13 cellular contexts compared by ENCODE assay signal in the genomic region with DNA sequence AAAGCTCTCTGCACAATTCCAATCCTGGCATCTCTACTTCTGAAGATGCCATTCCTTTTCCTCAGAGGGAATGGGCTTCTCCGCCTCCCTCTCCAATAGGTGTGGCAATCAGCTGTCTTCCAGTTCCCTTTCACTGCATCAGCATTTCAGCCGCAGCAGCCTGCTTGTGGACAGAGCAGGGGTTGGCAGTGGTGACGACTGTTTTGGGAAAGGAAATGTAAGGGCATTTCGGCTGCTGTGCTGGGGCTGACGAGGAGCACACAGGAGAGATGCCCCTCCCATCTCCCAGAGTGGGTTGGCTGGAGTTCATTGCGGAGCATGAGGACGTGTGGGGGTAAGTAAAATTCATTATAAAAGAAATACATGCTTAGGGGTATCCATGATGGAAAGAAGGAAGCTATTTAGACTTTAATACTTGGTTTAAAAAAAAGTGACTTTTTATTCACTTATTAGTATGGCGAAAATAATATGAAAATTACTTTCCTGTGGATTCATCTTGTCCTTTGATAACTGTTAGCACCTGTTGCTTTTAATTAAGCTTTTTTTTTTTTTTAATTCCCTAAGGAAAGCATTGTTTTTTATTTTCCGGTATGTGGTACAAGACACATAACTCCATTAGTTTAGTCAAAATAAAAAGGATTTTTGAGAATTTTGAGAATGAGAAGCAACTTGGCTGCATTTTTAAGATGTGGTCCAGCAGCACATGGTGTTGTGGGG. TPM values are rescaled to one million over a fixed set of nuclear protein-coding genes. Genes with fewer than 3 reads are reported as not detected.
DNase-seq lines count a peak whose midpoint lies in the region; ATAC-seq lines count a peak whose summit lies in the region.
"Had no signal": no experiment of that assay in that cellular context is flagged by ENCODE, and none has a peak within 500 bp of the region (broad histone marks: within the 10 kb centered on the region; RNA-seq: fewer than 3 reads in every experiment).

A gene with protein sequence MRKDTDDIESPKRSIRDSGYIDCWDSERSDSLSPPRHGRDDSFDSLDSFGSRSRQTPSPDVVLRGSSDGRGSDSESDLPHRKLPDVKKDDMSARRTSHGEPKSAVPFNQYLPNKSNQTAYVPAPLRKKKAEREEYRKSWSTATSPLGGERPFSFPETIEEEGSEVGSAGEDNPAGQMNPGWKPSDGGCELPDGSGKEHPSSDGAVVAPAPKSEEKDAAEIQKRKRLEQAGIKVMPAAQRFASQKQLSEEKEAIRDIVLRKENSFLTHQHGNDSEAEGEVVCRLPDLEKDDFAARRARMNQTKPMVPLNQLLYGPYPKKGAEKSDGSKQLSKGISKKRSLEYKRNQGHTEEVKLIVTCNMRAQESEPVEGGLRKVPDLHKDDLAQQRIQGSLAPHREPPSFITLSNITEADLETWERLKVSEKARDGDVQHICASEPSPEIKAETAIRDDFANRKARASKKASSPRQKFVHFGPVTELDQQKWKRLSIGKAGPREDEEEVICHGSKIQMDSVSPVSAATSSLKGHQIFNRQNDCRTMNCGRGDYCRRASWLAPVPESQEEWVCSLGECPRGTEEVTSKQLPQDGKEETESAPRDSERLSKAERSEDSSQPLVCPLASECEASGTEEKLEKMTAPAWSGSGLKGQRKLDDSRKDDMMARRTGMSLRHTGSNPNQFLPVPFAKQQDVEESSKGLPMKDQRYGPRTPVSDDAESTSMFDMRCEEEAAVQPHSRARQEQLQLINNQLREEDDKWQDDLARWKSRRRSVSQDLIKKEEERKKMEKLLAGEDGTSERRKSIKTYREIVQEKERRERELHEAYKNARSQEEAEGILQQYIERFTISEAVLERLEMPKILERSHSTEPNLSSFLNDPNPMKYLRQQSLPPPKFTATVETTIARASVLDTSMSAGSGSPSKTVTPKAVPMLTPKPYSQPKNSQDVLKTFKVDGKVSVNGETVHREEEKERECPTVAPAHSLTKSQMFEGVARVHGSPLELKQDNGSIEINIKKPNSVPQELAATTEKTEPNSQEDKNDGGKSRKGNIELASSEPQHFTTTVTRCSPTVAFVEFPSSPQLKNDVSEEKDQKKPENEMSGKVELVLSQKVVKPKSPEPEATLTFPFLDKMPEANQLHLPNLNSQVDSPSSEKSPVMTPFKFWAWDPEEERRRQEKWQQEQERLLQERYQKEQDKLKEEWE (N-terminal part only) (plus strand): TSS at position 141 of the 717 bp plus-strand sequence. CDS start 67,839 bp downstream, outside the sequence.

- H3K9me3 ChIP-seq in skeletal muscle satellite cell (replicated peaks; ENCODE audit: low read length): no peaks in the 10 kb centered on the region
- H3K9me3 ChIP-seq: colonic mucosa, neutrophil had no signal

- ATAC-seq in GM18870 (IDR thresholded peaks at IDR 0.05; ENCODE audit: unreplicated experiment): no peak
- ATAC-seq in HG03469 (IDR thresholded peaks at IDR 0.05; ENCODE audit: unreplicated experiment): no peak
- no peak for ATAC-seq in GM18858 (IDR thresholded peaks at IDR 0.05; ENCODE audit: unreplicated experiment)

- H3K36me3 ChIP-seq in skeletal muscle satellite cell (ENCODE audit: insufficient read depth, low read length): no peaks in the 10 kb centered on the region
- H3K36me3 ChIP-seq: colonic mucosa, neutrophil had no signal

- H3K27me3 ChIP-seq in skeletal muscle satellite cell (ENCODE audit: control insufficient read depth, insufficient read depth, low read length): peaks cover 27% of the 10 kb centered on the region
- H3K27me3 ChIP-seq: colonic mucosa had no signal

- H3K4me2 ChIP-seq in skeletal muscle satellite cell (ENCODE audit: low read length): peak within 1 kb of the TSS; percentile 4

- peak within 1 kb of the TSS; percentile 79 for H3K27ac ChIP-seq in caudate nucleus (ENCODE audit: low read depth, low read length)
- H3K27ac ChIP-seq: colonic mucosa, neutrophil had no signal

- H3K4me1 ChIP-seq in skeletal muscle satellite cell (ENCODE audit: control insufficient read depth, insufficient read depth, low read length): peaks cover 9% of the 10 kb centered on the region
- H3K4me1 ChIP-seq: colonic mucosa had no signal

- DNase-seq in GM03348 (ENCODE audit: low spot score) (peak; percentile 52), caudate nucleus (lab: John Stamatoyannopoulos, UW) (no peak), islet precursor cell (peak; percentile 74)
- DNase-seq in activated CD4-positive, alpha-beta T cell treated with anti-CD3 and anti-CD28 coated beads for 48 hours: no peak
- DNase-seq: activated B cell treated with CpG ODN at 0.5 μM for 24 hours, colonic mucosa, COR-L47, NCI-H2171 had no signal

- H3K4me3 ChIP-seq in skeletal muscle satellite cell (ENCODE audit: low read length): peak within 1 kb of the TSS; percentile 27
- H3K4me3 ChIP-seq: colonic mucosa had no signal

- peak within 1 kb of the TSS; percentile 18 for H3K9ac ChIP-seq in skeletal muscle satellite cell (ENCODE audit: low read depth, low read length)

RNA-seq across cellular contexts. Expression of the gene that starts here (rescaled TPM):
- total RNA-seq in skeletal muscle satellite cell (2012; rRNA removed): 1.5 and 4.4 TPM in 2 replicates
- total RNA-seq: activated B cell treated with CpG ODN at 0.5 μM for 24 hours had no signal

Comparison
In these comparisons a context has a peak if more than half of its experiments do, and no peak if none do; other contexts are left out.
1. DNase-seq: peak in GM03348 (single experiment) and islet precursor cell (single experiment); none in caudate nucleus (0 of 61) and activated CD4-positive, alpha-beta T cell treated with anti-CD3 and anti-CD28 coated beads for 48 hours (single experiment).